ENCODE assay signal across 28 cellular contexts in the genomic region with DNA sequence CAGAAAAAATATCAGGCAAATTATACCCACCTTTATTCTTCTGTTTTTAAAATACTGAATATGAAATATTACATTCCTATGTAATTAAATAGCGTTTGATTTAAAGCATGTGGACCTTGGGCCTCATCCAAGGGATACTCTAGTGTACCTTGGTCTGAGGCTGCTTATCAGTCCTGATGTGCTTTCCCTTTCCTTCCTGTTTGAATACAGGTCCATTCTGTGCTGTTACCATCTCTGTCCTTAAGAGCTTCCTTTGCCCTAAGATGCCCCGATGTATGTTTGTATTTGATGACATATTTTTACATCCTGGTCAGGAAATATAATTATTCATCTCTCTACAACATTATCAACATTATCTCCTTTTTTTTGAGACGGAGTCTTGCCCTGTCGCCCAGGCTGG. TPM values are rescaled to one million over a fixed set of nuclear protein-coding genes. Genes with fewer than 3 reads are reported as not detected.
A peak's percentile ranks its signal among the peaks of the same experiment; 100 is the strongest.
DNase-seq lines count a peak whose midpoint lies in the region; ATAC-seq, FAIRE-seq and TF ChIP-seq lines count a peak whose summit lies in the region.
"Had no signal": no experiment of that assay in that cellular context is flagged by ENCODE, and none has a peak within 500 bp of the region (broad histone marks: within the 10 kb centered on the region; RNA-seq: fewer than 3 reads in every experiment).

No MANE protein-coding gene starts in this region.

- TF ChIP-seq CTCF in endothelial cell of umbilical vein (IDR thresholded peaks at IDR 0.05; ENCODE audit: extremely low read depth in 1 of 2, insufficient read depth in 1 of 2, low read depth in 1 of 2, low read length in 2 of 2), result no peak

- peak; percentile 50 for ATAC-seq in left ventricle myocardium superior
- ATAC-seq in Right ventricle myocardium inferior, result no peak
- no peak for ATAC-seq in HG02763 (IDR thresholded peaks at IDR 0.05; ENCODE audit: unreplicated experiment)

- no peak overlapping the region for H3K4me3 ChIP-seq in endothelial cell of umbilical vein (replicated peaks in 1 of 3; ENCODE audit: insufficient read depth in 1 of 3, low read depth in 1 of 3, low read length in 3 of 3)
- no peak overlapping the region for H3K4me3 ChIP-seq in CD8-positive, alpha-beta memory T cell (ENCODE audit: low read length)
- H3K4me3 ChIP-seq: BLaER1 treated with 17β-estradiol and CSF1 and Interleukin-3, amounts not matched to agents 10 nM and 100 nM; SJSA1 had no signal

- DNase-seq in left ventricle myocardium superior (no peak), Right ventricle myocardium inferior (ENCODE audit: missing footprints) (no peak), endothelial cell of umbilical vein (ENCODE audit: low read depth, low spot score) (peak; percentile 37), lung microvascular endothelial cell (ENCODE audit: low read depth in 2 of 2) (peak; percentile 49 to 91), NAMALWA (ENCODE audit: low spot score) (no peak)
- no peak for DNase-seq in activated CD4-positive, alpha-beta T cell treated with anti-CD3 and anti-CD28 coated beads, Interleukin-2, amount 50 U/mL, for 48 hours
- DNase-seq in CD8-positive, alpha-beta memory T cell, result no peak
- DNase-seq: AML-193; CD4-positive, alpha-beta T cell; COR-L47; DMS53; H7; KBM-7; MV-4-11; NCI-H1105 treated with DMSO at 0.1 percent for 48 hours; NCI-H146; NCI-H1930; NCI-H446; NCI-H524 treated with DMSO at 0.1 percent for 48 hours; NCI-H774 had no signal

- no peaks in the 10 kb centered on the region for H3K27me3 Mint-ChIP-seq in CD8-positive, alpha-beta memory T cell
- H3K27me3 Mint-ChIP-seq: CD4-positive, alpha-beta T cell had no signal

- peaks cover 12% of the 10 kb centered on the region for H3K4me1 ChIP-seq in endothelial cell of umbilical vein (ENCODE audit: control insufficient read depth, extremely low read depth, insufficient read depth, low read length)
- H3K4me1 ChIP-seq in CD8-positive, alpha-beta memory T cell (ENCODE audit: insufficient read depth, low read length), result no peaks in the 10 kb centered on the region
- H3K4me1 ChIP-seq: BLaER1 treated with 17β-estradiol and CSF1 and Interleukin-3, amounts not matched to agents 10 nM and 100 nM had no signal

- no peaks in the 10 kb centered on the region for H3K9me1 ChIP-seq in endothelial cell of umbilical vein (replicated peaks; ENCODE audit: control insufficient read depth, extremely low read depth, insufficient read depth, low read length)

- H3K79me2 ChIP-seq in endothelial cell of umbilical vein (ENCODE audit: control insufficient read depth, insufficient read depth, low read length), result peaks cover 5% of the 10 kb centered on the region

- dilution Hi-C loops in endothelial cell of umbilical vein (cut with MboI; ENCODE audit: extremely low pct_ligation_motif_present, low sequenced_read_pairs), result no loop called here

- peaks cover 0 to 4% (median 3%) of the 10 kb centered on the region in 5 donors for H3K9me3 Mint-ChIP-seq in CD8-positive, alpha-beta memory T cell

- H3K27ac ChIP-seq in endothelial cell of umbilical vein (ENCODE audit: insufficient read depth, low read depth, low read length), result no peak overlapping the region
- H3K27ac ChIP-seq in CD8-positive, alpha-beta memory T cell (ENCODE audit: low read depth, low read length), result no peak overlapping the region
- H3K27ac ChIP-seq: BLaER1 treated with 17β-estradiol and CSF1 and Interleukin-3, amounts not matched to agents 10 nM and 100 nM; SJSA1 had no signal

- no peak overlapping the region for H3K9ac ChIP-seq in endothelial cell of umbilical vein (replicated peaks; ENCODE audit: extremely low read depth, insufficient read depth, low read length)
- H3K9ac ChIP-seq: BLaER1 treated with 17β-estradiol and CSF1 and Interleukin-3, amounts not matched to agents 10 nM and 100 nM had no signal

- no peaks in the 10 kb centered on the region for H3K36me3 Mint-ChIP-seq in CD8-positive, alpha-beta memory T cell

- TF ChIP-seq POLR2A in endothelial cell of umbilical vein (IDR thresholded peaks at IDR 0.05; ENCODE audit: low read depth, low read length), result no peak

- CTCF ChIA-PET in endothelial cell of umbilical vein (lab: Charles Lee), result interaction anchor here (0.9 kb wide), 1 partner anchor 52 kb away, joined by 3 read pairs; no protein-coding TSS in a partner anchor
- CTCF ChIA-PET in CD8-positive, alpha-beta memory T cell (lab: Charles Lee), result no interaction called here

- H3K9me3 ChIP-seq in endothelial cell of umbilical vein (replicated peaks; ENCODE audit: control insufficient read depth, insufficient read depth, low read length), result no peaks in the 10 kb centered on the region
- H3K9me3 ChIP-seq in CD8-positive, alpha-beta memory T cell (ENCODE audit: low read length), result no peaks in the 10 kb centered on the region
- H3K9me3 ChIP-seq: BLaER1 treated with 17β-estradiol and CSF1 and Interleukin-3, amounts not matched to agents 10 nM and 100 nM; SJSA1 had no signal

- intact Hi-C loops in left ventricle myocardium superior (cut with micrococcal nuclease), result no loop called here
- intact Hi-C loops in Right ventricle myocardium inferior (cut with DNase I), result no loop called here
- intact Hi-C loops in endothelial cell of umbilical vein (cut with micrococcal nuclease), result no loop called here

- H3K27me3 ChIP-seq in endothelial cell of umbilical vein (ENCODE audit: control insufficient read depth in 2 of 2, insufficient read depth in 2 of 2, low read length in 2 of 2), result no peaks in the 10 kb centered on the region
- no peaks in the 10 kb centered on the region for H3K27me3 ChIP-seq in CD8-positive, alpha-beta memory T cell (ENCODE audit: insufficient read depth, low read length, poor library complexity, severe bottlenecking)
- H3K27me3 ChIP-seq: BLaER1 treated with 17β-estradiol and CSF1 and Interleukin-3, amounts not matched to agents 10 nM and 100 nM; SJSA1 had no signal

- H3K27ac Mint-ChIP-seq in CD8-positive, alpha-beta memory T cell, result no peak overlapping the region
- H3K27ac Mint-ChIP-seq: CD4-positive, alpha-beta T cell had no signal

- no peak overlapping the region for H3K4me3 Mint-ChIP-seq in CD8-positive, alpha-beta memory T cell
- H3K4me3 Mint-ChIP-seq: CD4-positive, alpha-beta T cell had no signal

- BruUV-seq in endothelial cell of umbilical vein (replicated peaks; lab: Mats Ljungman, UMichigan), result no TSS peak

- H3K4me1 Mint-ChIP-seq in CD8-positive, alpha-beta memory T cell, result no peaks in the 10 kb centered on the region

- H3K4me2 ChIP-seq in endothelial cell of umbilical vein (ENCODE audit: insufficient read depth, low read length), result peak overlapping the region; percentile 49
- H3K4me2 ChIP-seq: BLaER1 treated with 17β-estradiol and CSF1 and Interleukin-3, amounts not matched to agents 10 nM and 100 nM had no signal

- POLR2A ChIA-PET in endothelial cell of umbilical vein (lab: Charles Lee), result no interaction called here
- POLR2A ChIA-PET in CD8-positive, alpha-beta memory T cell (lab: Charles Lee), result no interaction called here

- H2AFZ ChIP-seq in endothelial cell of umbilical vein (ENCODE audit: low read depth, low read length), result no peak overlapping the region

- no peak for FAIRE-seq in endothelial cell of umbilical vein (lab: Jason Lieb, UNC)
- FAIRE-seq: A204.1, GM18507, HTR-8/SVneo, RCC 7860 had no signal

- no peaks in the 10 kb centered on the region for H4K20me1 ChIP-seq in endothelial cell of umbilical vein (replicated peaks; ENCODE audit: control insufficient read depth, extremely low read depth, insufficient read depth, low read length)
- H4K20me1 ChIP-seq: BLaER1 treated with 17β-estradiol and CSF1 and Interleukin-3, amounts not matched to agents 10 nM and 100 nM had no signal

- H3K36me3 ChIP-seq in endothelial cell of umbilical vein (ENCODE audit: control insufficient read depth in 2 of 2, extremely low read depth in 1 of 2, insufficient read depth in 2 of 2, low read length in 2 of 2), result no peaks in the 10 kb centered on the region
- no peaks in the 10 kb centered on the region for H3K36me3 ChIP-seq in CD8-positive, alpha-beta memory T cell (ENCODE audit: insufficient read depth, low read length)
- H3K36me3 ChIP-seq: BLaER1 treated with 17β-estradiol and CSF1 and Interleukin-3, amounts not matched to agents 10 nM and 100 nM had no signal

TF ChIP-seq in endothelial cell of umbilical vein, 7 proteins besides CTCF, POLR2A, EP300 and RAD21:
- TF ChIP-seq FOS (IDR thresholded peaks at IDR 0.05; ENCODE audit: borderline replicate concordance, insufficient read depth, low read length), result no peak
- TF ChIP-seq EZH2 (IDR thresholded peaks at IDR 0.05; ENCODE audit: borderline replicate concordance, low read depth, low read length, severe bottlenecking), result no peak
- no peak for TF ChIP-seq POLR2AphosphoS5 (IDR thresholded peaks at IDR 0.05; ENCODE audit: insufficient read depth, low read depth, low read length)
- TF ChIP-seq GATA2 (IDR thresholded peaks at IDR 0.05; ENCODE audit: insufficient read depth, insufficient read length, low read depth, low read length), result peak; percentile 73
- TF ChIP-seq, protein P1, sequence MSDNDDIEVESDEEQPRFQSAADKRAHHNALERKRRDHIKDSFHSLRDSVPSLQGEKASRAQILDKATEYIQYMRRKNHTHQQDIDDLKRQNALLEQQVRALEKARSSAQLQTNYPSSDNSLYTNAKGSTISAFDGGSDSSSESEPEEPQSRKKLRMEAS (IDR thresholded peaks at IDR 0.05; ENCODE audit: insufficient read depth, insufficient read length), result no peak
- no peak for TF ChIP-seq JUN (IDR thresholded peaks at IDR 0.05; ENCODE audit: borderline replicate concordance, insufficient read depth, insufficient read length, low read depth)
- no peak for TF ChIP-seq MYC (IDR thresholded peaks at IDR 0.05; ENCODE audit: low read depth, low read length)

RNA-seq across cellular contexts. Expression of a gene that starts 24.1 kb away (rescaled TPM):
- total RNA-seq in left ventricle myocardium superior (6.1 TPM), Right ventricle myocardium inferior (6.5 TPM), endothelial cell of umbilical vein (33.2 and 39.1 TPM in 2 replicates), lung microvascular endothelial cell (40.3 and 51.8 TPM in 2 replicates)
- 15.1 and 16.4 TPM in 2 replicates for polyA plus RNA-seq in endothelial cell of umbilical vein
- 11.6 and 13.2 TPM in 2 replicates for polyA plus RNA-seq in endothelial cell of umbilical vein (2011; cell fraction: cytosol; rRNA removed)
- polyA plus RNA-seq in endothelial cell of umbilical vein (2011; cell fraction: nucleus; rRNA removed), result 38.3 and 39.3 TPM in 2 replicates
- 12.7 and 16.1 TPM in 2 replicates for polyA plus RNA-seq in endothelial cell of umbilical vein (2012)
- polyA minus RNA-seq in endothelial cell of umbilical vein, result 206 and 222 TPM in 2 replicates
- polyA minus RNA-seq in endothelial cell of umbilical vein (2011; cell fraction: cytosol; rRNA and poly(A)+ RNA removed), result 0.41 TPM
- 229 and 337 TPM in 2 replicates for polyA minus RNA-seq in endothelial cell of umbilical vein (2011; cell fraction: nucleus; rRNA and poly(A)+ RNA removed)
- total RNA-seq in CD8-positive, alpha-beta memory T cell, result under 1 TPM; 0.02 to 0.04 TPM
- not detected for polyA plus RNA-seq in CD8-positive, alpha-beta memory T cell
- total RNA-seq: CD4-positive, alpha-beta T cell; G401 had no signal

Comparison
In these comparisons a context has a peak if more than half of its experiments do, and no peak if none do; other contexts are left out.
1. DNase-seq: peak in endothelial cell of umbilical vein (single experiment) and lung microvascular endothelial cell (2 of 2); none in left ventricle myocardium superior (single experiment), Right ventricle myocardium inferior (single experiment), activated CD4-positive, alpha-beta T cell treated with anti-CD3 and anti-CD28 coated beads, Interleukin-2, amount 50 U/mL, for 48 hours (0 of 2), NAMALWA (single experiment) and CD8-positive, alpha-beta memory T cell (0 of 5).